8 cellular contexts compared by ENCODE assay signal in genomic region chr15:81400640-81401236, GRCh38. TPM values are rescaled to one million over a fixed set of nuclear protein-coding genes. Genes with fewer than 3 reads are reported as not detected.
A peak's percentile ranks its signal among the peaks of the same experiment; 100 is the strongest.
DNase-seq lines count a peak whose midpoint lies in the region; ATAC-seq and TF ChIP-seq lines count a peak whose summit lies in the region.

No MANE protein-coding gene starts in this region.

- intact Hi-C loops in prostate gland (cut with DNase I): loop anchor here (2.0 to 10.0 kb wide), 2 partner anchors 126 to 296 kb away; no protein-coding TSS in a partner anchor

- WGBS in prostate gland: 15% methylated on average over 6 of the region's 6 CpGs

- H3K4me1 ChIP-seq in prostate gland (replicated peaks): peaks cover 5% of the 10 kb centered on the region

- TF ChIP-seq CTCF in LNCaP clone FGC (IDR thresholded peaks at IDR 0.05; ENCODE audit: control insufficient read depth, extremely low read depth, insufficient read depth) (peak; percentile 63), prostate gland (IDR thresholded peaks at IDR 0.05) (peak; percentile 65 to 90 (median 87))

- no peaks in the 10 kb centered on the region for H3K9me3 ChIP-seq in prostate gland

- no peak for TF ChIP-seq POLR2A in prostate gland (IDR thresholded peaks at IDR 0.05)

- H3K27me3 ChIP-seq in prostate gland (replicated peaks; ENCODE audit: insufficient read depth): no peaks in the 10 kb centered on the region

- peak; percentile 35 for DNase-seq in NCI-H510A treated with DMSO at 0.1 percent for 48 hours (lab: John Stamatoyannopoulos, UW)
- DNase-seq in NCI-H510A (lab: John Stamatoyannopoulos, UW): no peak
- no peak for DNase-seq in LNCaP clone FGC (ENCODE audit: low read depth)
- peak; percentile 49 for DNase-seq in SW480 (ENCODE audit: low spot score)
- DNase-seq in fibroblast of the conjunctiva (ENCODE audit: low read depth): peak; percentile 42
- DNase-seq in prostate gland (ENCODE audit: low spot score): peak; percentile 42

- H3K4me3 ChIP-seq in LNCaP clone FGC (ENCODE audit: low read depth, low read length): no peak overlapping the region
- no peak overlapping the region for H3K4me3 ChIP-seq in prostate gland

- H3K36me3 ChIP-seq in prostate gland: no peaks in the 10 kb centered on the region

- H3K27ac ChIP-seq in prostate gland: no peak overlapping the region

- no peak for ATAC-seq in GM21381 (IDR thresholded peaks at IDR 0.05; ENCODE audit: unreplicated experiment)
- no peak for ATAC-seq in HG02981 (IDR thresholded peaks at IDR 0.05; ENCODE audit: unreplicated experiment)

RNA-seq across cellular contexts. Expression of gene TMC3, which starts 26.7 kb away (rescaled TPM):
- total RNA-seq in prostate gland: under 1 TPM; 0.14 to 0.23 TPM

Comparison
In these comparisons a context has a peak if more than half of its experiments do, and no peak if none do; other contexts are left out.
1. DNase-seq: peak in NCI-H510A treated with DMSO at 0.1 percent for 48 hours (single experiment), SW480 (single experiment), fibroblast of the conjunctiva (single experiment) and prostate gland (single experiment); none in NCI-H510A (single experiment) and LNCaP clone FGC (single experiment).